Comparison of ENCODE assay signal across 8 cellular contexts in genomic region chr3:12484983-12485327, GRCh38. TPM values are rescaled to one million over a fixed set of nuclear protein-coding genes. Genes with fewer than 3 reads are reported as not detected.
DNase-seq lines count a peak whose midpoint lies in the region; ATAC-seq and TF ChIP-seq lines count a peak whose summit lies in the region.

No MANE protein-coding gene starts in this region.

- H3K9me3 ChIP-seq in endodermal cell (ENCODE audit: control insufficient read depth, low read length) (no peaks in the 10 kb centered on the region), osteoblast (ENCODE audit: low read depth, low read length) (no peaks in the 10 kb centered on the region)

- H3K4me1 Mint-ChIP-seq in Calu3 (ENCODE audit: low read depth, unreplicated experiment) (peaks cover 46% of the 10 kb centered on the region), endodermal cell (peaks cover 22% of the 10 kb centered on the region)

- no peaks in the 10 kb centered on the region for H4K20me1 ChIP-seq in osteoblast (ENCODE audit: insufficient read depth, low read length)

- peak overlapping the region; percentile 96 for H2AFZ ChIP-seq in osteoblast (ENCODE audit: low read length)

- H3K36me3 ChIP-seq in endodermal cell (ENCODE audit: control insufficient read depth, insufficient read depth, low read length) (peaks cover 6% of the 10 kb centered on the region), osteoblast (ENCODE audit: insufficient read depth, low read length) (no peaks in the 10 kb centered on the region)

- peaks cover 30% of the 10 kb centered on the region for H3K79me2 ChIP-seq in osteoblast (ENCODE audit: insufficient read depth, low read length)

- no TSS peak for BruUV-seq in Calu3 (replicated peaks; lab: Mats Ljungman, UMichigan)

- DNase-seq in Calu3 (no peak), NCI-H69 (lab: John Stamatoyannopoulos, UW) (peak; percentile 63), endodermal cell (no peak), osteoblast (ENCODE audit: insufficient read length, low spot score, missing footprints) (no peak), globus pallidus (ENCODE audit: low spot score) (no peak), SW480 (ENCODE audit: low spot score) (no peak)

- 0 to 5% methylated on average over 3 to 5 of the region's 5 CpGs for WGBS in endodermal cell (ENCODE audit: insufficient coverage in 1 of 2, insufficient read length in 1 of 2), 2 experiments

- H3K27ac ChIP-seq in endodermal cell (ENCODE audit: low read depth, low read length), result no peak overlapping the region
- no peak overlapping the region for H3K27ac ChIP-seq in osteoblast (ENCODE audit: low read depth, low read length)

- no peaks in the 10 kb centered on the region for H3K9me3 Mint-ChIP-seq in Calu3 (ENCODE audit: low read depth, unreplicated experiment)
- H3K9me3 Mint-ChIP-seq in endodermal cell, result no peaks in the 10 kb centered on the region

- H3K4me3 ChIP-seq in endodermal cell (ENCODE audit: low read length) (peak overlapping the region; percentile 91), osteoblast (ENCODE audit: insufficient read depth, low read length) (peak overlapping the region; percentile 84)

- H3K4me2 ChIP-seq in osteoblast (ENCODE audit: insufficient read depth, low read length), result peak overlapping the region; percentile 99

- ATAC-seq in HG02840 (IDR thresholded peaks at IDR 0.05; ENCODE audit: low FRiP score, unreplicated experiment) (no peak), GM18861 (IDR thresholded peaks at IDR 0.05; ENCODE audit: unreplicated experiment) (no peak)

- intact Hi-C loops in Calu3 (cut with micrococcal nuclease; ENCODE audit: unreplicated experiment), result loop anchor here (2.0 to 5.0 kb wide), 3 partner anchors 38 to 198 kb away; partner anchors contain the start of genes MKRN2OS and PPARG

- peak overlapping the region; percentile 83 for H3K4me3 Mint-ChIP-seq in Calu3 (ENCODE audit: low read depth, unreplicated experiment)
- H3K4me3 Mint-ChIP-seq in endodermal cell, result peak overlapping the region; percentile 85

- TF ChIP-seq CTCF in Calu3 (IDR thresholded peaks at IDR 0.05; ENCODE audit: unreplicated experiment), result no peak
- TF ChIP-seq CTCF in endodermal cell (conservative IDR thresholded peaks at IDR 0.05), result no peak
- no peak for TF ChIP-seq CTCF in osteoblast (IDR thresholded peaks at IDR 0.05; ENCODE audit: extremely low read depth, low read depth, low read length)

- H3K27me3 Mint-ChIP-seq in Calu3 (ENCODE audit: unreplicated experiment) (no peaks in the 10 kb centered on the region), endodermal cell (ENCODE audit: insufficient read depth) (no peaks in the 10 kb centered on the region)

- CTCF ChIA-PET in Calu3 (lab: Charles Lee), result interaction anchor here (0.5 to 2.4 kb wide), 3 partner anchors 346 to 408 kb away, joined by 4 to 8 read pairs (median 7); no protein-coding TSS in a partner anchor

- H3K27me3 ChIP-seq in endodermal cell (ENCODE audit: control insufficient read depth, insufficient read depth, low read length, poor library complexity, severe bottlenecking) (no peaks in the 10 kb centered on the region), osteoblast (ENCODE audit: insufficient read depth, low read length) (no peaks in the 10 kb centered on the region)

- H3K9ac ChIP-seq in endodermal cell (ENCODE audit: extremely low read depth, low read length, poor library complexity, severe bottlenecking), result peak overlapping the region; percentile 76

- H3K27ac Mint-ChIP-seq in Calu3 (ENCODE audit: unreplicated experiment) (peak overlapping the region; percentile 69), endodermal cell (peak overlapping the region; percentile 97)

- H3K36me3 Mint-ChIP-seq in Calu3 (ENCODE audit: insufficient read depth, unreplicated experiment), result peaks cover 21% of the 10 kb centered on the region
- peaks cover 2% of the 10 kb centered on the region for H3K36me3 Mint-ChIP-seq in endodermal cell (ENCODE audit: low read depth)

- H3K4me1 ChIP-seq in endodermal cell (ENCODE audit: control insufficient read depth, insufficient read depth, low read length) (no peaks in the 10 kb centered on the region), osteoblast (ENCODE audit: insufficient read depth, low read length) (peaks cover 18% of the 10 kb centered on the region)

RNA-seq across cellular contexts. Expression of gene TSEN2, which starts 0.7 kb away (rescaled TPM):
- 26.7 and 32.0 TPM in 2 replicates for total RNA-seq in Calu3 (2022)
- total RNA-seq in endodermal cell, result 10 to 100 TPM; 16.6 to 18.2 TPM
- 20.4 TPM for polyA plus RNA-seq in endodermal cell (2013, experiment 1 of 2)
- 21.9 TPM for polyA plus RNA-seq in endodermal cell (2013, experiment 2 of 2)
- 13.0 and 14.1 TPM in 2 replicates for total RNA-seq in osteoblast
